In the genomic region with DNA sequence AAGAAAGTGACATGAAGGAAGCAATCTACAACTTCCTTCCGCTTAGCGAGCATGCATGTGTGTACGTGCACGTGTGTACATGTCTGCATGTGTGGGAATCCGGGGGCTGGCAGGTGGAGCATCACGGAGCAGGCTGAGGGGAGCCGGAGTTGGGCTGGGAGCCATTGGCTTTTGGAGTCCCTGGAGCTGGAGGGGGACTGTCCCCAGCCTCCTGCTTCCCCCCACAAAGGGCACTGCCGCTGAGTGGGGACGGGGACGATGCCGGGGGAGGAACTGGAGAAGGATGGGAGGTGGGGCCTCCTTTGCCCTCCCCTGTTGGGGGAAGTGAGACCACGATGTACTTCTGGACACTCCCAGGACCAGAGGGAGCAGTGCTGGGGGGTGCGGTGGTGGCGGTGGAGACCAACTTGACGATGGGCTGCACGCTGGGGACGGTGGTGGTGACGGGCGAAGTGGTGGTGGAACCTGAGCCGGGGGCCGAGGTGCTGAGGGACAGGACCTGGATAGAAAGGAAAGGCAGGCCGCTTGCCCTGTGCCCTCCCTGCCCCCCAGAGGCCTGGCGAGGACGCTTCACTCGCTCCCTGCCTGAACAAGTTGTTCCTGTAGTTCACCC, we compare ENCODE assay signal across 18 cellular contexts.
"Had no signal": no experiment of that assay in that cellular context is flagged by ENCODE, and none has a peak within 500 bp of the region (broad histone marks: within the 10 kb centered on the region; RNA-seq: fewer than 3 reads in every experiment).

No MANE protein-coding gene starts in this region.

- H3K36me3 ChIP-seq: uterus had no signal

- H3K4me3 Mint-ChIP-seq: activated CD4-positive, alpha-beta memory T cell treated with anti-CD3 and anti-CD28 coated beads for 36 hours; activated CD4-positive, alpha-beta T cell treated with anti-CD3 and anti-CD28 coated beads for 36 hours; activated naive CD8-positive, alpha-beta T cell treated with anti-CD3 and anti-CD28 coated beads, Interleukin-2, amount 10 ng/mL, durations not matched to agents 7 days and 5 days; activated T-cell treated with anti-CD3 and anti-CD28 coated beads, Interleukin-2, amount 50 U/mL, for 4 hours; endodermal cell; natural killer cell had no signal

- H3K27me3 ChIP-seq: brain microvascular endothelial cell, tibial artery, uterus had no signal

- H3K36me3 Mint-ChIP-seq: natural killer cell had no signal

- H3K27me3 Mint-ChIP-seq: activated CD4-positive, alpha-beta memory T cell treated with anti-CD3 and anti-CD28 coated beads for 36 hours; activated CD4-positive, alpha-beta T cell treated with anti-CD3 and anti-CD28 coated beads for 36 hours; activated naive CD8-positive, alpha-beta T cell treated with anti-CD3 and anti-CD28 coated beads, Interleukin-2, amount 10 ng/mL, durations not matched to agents 7 days and 5 days had no signal

- ATAC-seq: activated CD4-positive, alpha-beta T cell treated with anti-CD3 and anti-CD28 coated beads for 36 hours; activated T-cell treated with anti-CD3 and anti-CD28 coated beads, Interleukin-2, amount 50 U/mL, for 4 hours; esophagus mucosa; natural killer cell had no signal

- H3K4me1 Mint-ChIP-seq: endodermal cell had no signal

- DNase-seq: activated CD4-positive, alpha-beta memory T cell treated with anti-CD3 and anti-CD28 coated beads for 36 hours; activated CD4-positive, alpha-beta T cell treated with anti-CD3 and anti-CD28 coated beads for 36 hours; activated gamma-delta T cell; activated naive CD8-positive, alpha-beta T cell treated with anti-CD3 and anti-CD28 coated beads, Interleukin-2, amount 10 ng/mL, durations not matched to agents 7 days and 5 days; activated T-cell treated with anti-CD3 and anti-CD28 coated beads, Interleukin-2, amount 50 U/mL, for 4 hours; brain microvascular endothelial cell; cerebellar nuclear complex; endodermal cell; left ventricle myocardium inferior; mesendoderm; natural killer cell; retina; stimulated activated CD4-positive, alpha-beta T cell treated with anti-CD3 and anti-CD28 coated beads, Interleukin-2, amount 100 ng/mL, for 48 hours; stimulated activated naive CD4-positive, alpha-beta T cell; tibial artery; uterus; WERI-Rb-1 had no signal

- H3K27ac Mint-ChIP-seq: activated CD4-positive, alpha-beta memory T cell treated with anti-CD3 and anti-CD28 coated beads for 36 hours; activated CD4-positive, alpha-beta T cell treated with anti-CD3 and anti-CD28 coated beads for 36 hours; activated naive CD8-positive, alpha-beta T cell treated with anti-CD3 and anti-CD28 coated beads, Interleukin-2, amount 10 ng/mL, durations not matched to agents 7 days and 5 days; endodermal cell; natural killer cell had no signal

- H3K4me3 ChIP-seq: left ventricle myocardium inferior, tibial artery, uterus had no signal

- H3K9me3 ChIP-seq: left ventricle myocardium inferior, tibial artery, uterus had no signal

- H3K9me3 Mint-ChIP-seq: activated CD4-positive, alpha-beta memory T cell treated with anti-CD3 and anti-CD28 coated beads for 36 hours; activated naive CD8-positive, alpha-beta T cell treated with anti-CD3 and anti-CD28 coated beads, Interleukin-2, amount 10 ng/mL, durations not matched to agents 7 days and 5 days; activated T-cell treated with anti-CD3 and anti-CD28 coated beads, Interleukin-2, amount 50 U/mL, for 4 hours; endodermal cell; natural killer cell had no signal

- H3K27ac ChIP-seq: brain microvascular endothelial cell, left ventricle myocardium inferior, tibial artery, uterus, WERI-Rb-1 had no signal
